In genomic region chr16:11835891-11836652, GRCh38 we compare ENCODE assay signal across 1 cellular context.
TF ChIP-seq lines count a peak whose summit lies in the region.

No MANE protein-coding gene starts in this region.

TF ChIP-seq in HepG2, 621 proteins besides CTCF, POLR2A, EP300 and RAD21 (continued from another document):
- peak; percentile 10; the same call in 1 of the 2 replicates for TF ChIP-seq ZFY (CRISPR knock-in tag; IDR thresholded peaks at IDR 0.05)
- TF ChIP-seq ZNF441 (CRISPR knock-in tag; IDR thresholded peaks at IDR 0.05; ENCODE audit: borderline replicate concordance): no peak
- peak; percentile 82 for TF ChIP-seq RBM22 (optimal IDR thresholded peaks at IDR 0.05; ENCODE audit: low read length)
- no peak for TF ChIP-seq ZBTB42 (CRISPR knock-in tag; IDR thresholded peaks at IDR 0.05)
- TF ChIP-seq ZC3H13 (CRISPR knock-in tag; IDR thresholded peaks at IDR 0.05): peak; percentile 97
- TF ChIP-seq ELF4 (CRISPR knock-in tag; IDR thresholded peaks at IDR 0.05; ENCODE audit: borderline replicate concordance): no peak
- no peak for TF ChIP-seq KLF15 (CRISPR knock-in tag; IDR thresholded peaks at IDR 0.05; ENCODE audit: borderline replicate concordance)
- TF ChIP-seq ZNF672 (CRISPR knock-in tag; IDR thresholded peaks at IDR 0.05): 0 out of 2 replicates have a peak, but pooled peaks have one; percentile 32
- no peak for TF ChIP-seq ZBTB44 (CRISPR knock-in tag; IDR thresholded peaks at IDR 0.05)
- TF ChIP-seq ZNF274 (CRISPR knock-in tag; IDR thresholded peaks at IDR 0.05): no peak
- TF ChIP-seq SMAD9 (CRISPR knock-in tag; IDR thresholded peaks at IDR 0.05): no peak
- TF ChIP-seq CENPX (CRISPR knock-in tag; IDR thresholded peaks at IDR 0.05): no peak
- no peak for TF ChIP-seq ZNF205 (CRISPR knock-in tag; IDR thresholded peaks at IDR 0.05)
- TF ChIP-seq HMGXB4 (CRISPR knock-in tag; IDR thresholded peaks at IDR 0.05; ENCODE audit: borderline replicate concordance in 1 of 2, low read depth in 1 of 2): no peak
- no peak for TF ChIP-seq ZNF749 (CRISPR knock-in tag; IDR thresholded peaks at IDR 0.05; ENCODE audit: borderline replicate concordance)
- TF ChIP-seq ZNF678 (CRISPR knock-in tag; IDR thresholded peaks at IDR 0.05): 0 out of 2 replicates have a peak, but pooled peaks have one; percentile 48
- TF ChIP-seq ZFP91 (CRISPR knock-in tag; IDR thresholded peaks at IDR 0.05; ENCODE audit: borderline replicate concordance): no peak
- TF ChIP-seq SKIL (CRISPR knock-in tag; IDR thresholded peaks at IDR 0.05; ENCODE audit: borderline replicate concordance): peak; percentile 30; the same call in 1 of the 2 replicates
- TF ChIP-seq STAG1 (CRISPR knock-in tag; IDR thresholded peaks at IDR 0.05): no peak
- no peak for TF ChIP-seq RXRB (CRISPR knock-in tag; IDR thresholded peaks at IDR 0.05; ENCODE audit: borderline replicate concordance)
- peak; percentile 54; the same call in 1 of the 2 replicates for TF ChIP-seq PRDM10 (CRISPR knock-in tag; IDR thresholded peaks at IDR 0.05; ENCODE audit: low read depth)
- TF ChIP-seq ZNF607 (CRISPR knock-in tag; IDR thresholded peaks at IDR 0.05; ENCODE audit: borderline replicate concordance): no peak
- TF ChIP-seq POLR2G (IDR thresholded peaks at IDR 0.05; ENCODE audit: low read depth, low read length): peak; percentile 71
- peak; percentile 60 for TF ChIP-seq POLR2AphosphoS5 (IDR thresholded peaks at IDR 0.05; ENCODE audit: low read depth, low read length)
- TF ChIP-seq RBFOX2 (IDR thresholded peaks at IDR 0.05; ENCODE audit: low read depth, low read length): 0 out of 2 replicates have a peak, but pooled peaks have one; percentile 20
- TF ChIP-seq PAF1 (CRISPR knock-in tag; IDR thresholded peaks at IDR 0.05): peak; percentile 93
- no peak for TF ChIP-seq ARID3A (IDR thresholded peaks at IDR 0.05; ENCODE audit: low read depth, low read length)
- TF ChIP-seq POLR2AphosphoS2 (IDR thresholded peaks at IDR 0.05; ENCODE audit: low read depth, low read length): 0 out of 2 replicates have a peak, but pooled peaks have one; percentile 76
- TF ChIP-seq AGO2 (optimal IDR thresholded peaks at IDR 0.05; ENCODE audit: low read depth, low read length): peak; percentile 85
- 0 out of 2 replicates have a peak, but pooled peaks have one; percentile 41 for TF ChIP-seq NR0B2 (CRISPR knock-in tag; IDR thresholded peaks at IDR 0.05)
- TF ChIP-seq GABPA (IDR thresholded peaks at IDR 0.05; ENCODE audit: low read depth, low read length): no peak
- TF ChIP-seq GABPA (CRISPR knock-in tag; IDR thresholded peaks at IDR 0.05; ENCODE audit: low read depth): no peak
- TF ChIP-seq PREB (CRISPR knock-in tag; IDR thresholded peaks at IDR 0.05): no peak
